8 cellular contexts compared by ENCODE assay signal in the genomic region with DNA sequence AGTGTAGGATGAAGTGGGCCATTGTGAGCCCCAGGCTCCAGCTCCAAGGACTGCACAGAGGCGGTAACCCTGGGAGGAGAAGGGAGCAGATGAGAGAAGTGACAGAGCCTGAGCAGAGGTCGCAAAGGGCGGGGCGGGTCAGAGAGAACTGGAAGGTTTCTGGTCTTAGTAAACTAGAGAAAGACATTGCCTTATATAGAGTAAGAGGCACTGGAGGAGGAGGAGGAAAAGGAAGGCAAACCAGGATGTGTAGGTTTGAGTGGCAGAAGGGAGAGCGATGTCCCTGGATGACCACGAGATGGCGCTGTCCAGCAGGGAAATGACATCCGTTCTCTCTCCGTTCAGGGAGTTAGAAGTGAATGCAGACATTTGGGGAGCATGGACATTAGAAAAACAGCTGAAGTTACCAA. TPM values are rescaled to one million over a fixed set of nuclear protein-coding genes. Genes with fewer than 3 reads are reported as not detected.
DNase-seq lines count a peak whose midpoint lies in the region; ATAC-seq, FAIRE-seq and TF ChIP-seq lines count a peak whose summit lies in the region.

No MANE protein-coding gene starts in this region.

- H3K9ac ChIP-seq in kidney (ENCODE audit: low read length in 2 of 2): no peak overlapping the region

- ATAC-seq in GM18498 (IDR thresholded peaks at IDR 0.05; ENCODE audit: unreplicated experiment): peak; percentile 90
- peak; percentile 83 for ATAC-seq in HG03025 (IDR thresholded peaks at IDR 0.05; ENCODE audit: low FRiP score, unreplicated experiment)

- intact Hi-C loops in kidney (cut with DNase I): loop anchor here (5.0 kb wide), 1 partner anchor 127 kb away; no protein-coding TSS in a partner anchor

- peaks cover 0 to 7% of the 10 kb centered on the region in 2 donors for H3K9me3 ChIP-seq in kidney (ENCODE audit: control insufficient read depth in 1 of 2, low read length in 2 of 2)

- TF ChIP-seq CTCF in 22Rv1 (IDR thresholded peaks at IDR 0.05): peak; percentile 65
- peak; percentile 90 for TF ChIP-seq CTCF in WI38 (IDR thresholded peaks at IDR 0.05; ENCODE audit: low read depth, low read length)
- TF ChIP-seq CTCF in cardiac fibroblast (IDR thresholded peaks at IDR 0.05; ENCODE audit: low read depth, low read length): peak; percentile 89
- TF ChIP-seq CTCF in kidney (IDR thresholded peaks at IDR 0.05; ENCODE audit: borderline replicate concordance, extremely low read depth, insufficient read depth): peak; percentile 97

- peak; percentile 54 for DNase-seq in NCI-H2171 (lab: John Stamatoyannopoulos, UW)
- DNase-seq in cardiac fibroblast (ENCODE audit: low read depth in 2 of 2): peak; percentile 87 to 93
- DNase-seq in kidney: no peak
- peak; percentile 72 to 86 for DNase-seq in stimulated activated CD4-positive, alpha-beta T cell treated with anti-CD3 and anti-CD28 coated beads, Interleukin-2, amount 100 ng/mL, for 24 hours

- H3K4me1 ChIP-seq in kidney (ENCODE audit: control insufficient read depth in 1 of 2, insufficient read depth in 1 of 2, low read depth in 1 of 2, low read length in 2 of 2): no peaks in the 10 kb centered on the region

- H3K27ac ChIP-seq in 22Rv1: no peak overlapping the region
- H3K27ac ChIP-seq in kidney (ENCODE audit: low read depth in 2 of 2, low read length in 2 of 2): no peak overlapping the region

- no peaks in the 10 kb centered on the region for H3K36me3 ChIP-seq in kidney (ENCODE audit: control insufficient read depth in 1 of 2, insufficient read depth in 2 of 2, low read length in 2 of 2)

- FAIRE-seq in kidney (lab: Jason Lieb, UNC): no peak

- H3K4me3 ChIP-seq in WI38 (ENCODE audit: low read depth, low read length) (no peak overlapping the region), cardiac fibroblast (replicated peaks in 1 of 2; ENCODE audit: low read depth in 2 of 2, low read length in 2 of 2) (no peak overlapping the region), kidney (ENCODE audit: low read length in 2 of 2) (no peak overlapping the region)

RNA-seq across cellular contexts. Expression of a gene that starts 49.0 kb away (rescaled TPM):
- 4.1 TPM for total RNA-seq in kidney
- polyA plus RNA-seq in kidney (ENCODE audit: insufficient read depth, low read depth, low replicate concordance): 3.2 TPM
